18 cellular contexts compared by ENCODE assay signal in the genomic region with DNA sequence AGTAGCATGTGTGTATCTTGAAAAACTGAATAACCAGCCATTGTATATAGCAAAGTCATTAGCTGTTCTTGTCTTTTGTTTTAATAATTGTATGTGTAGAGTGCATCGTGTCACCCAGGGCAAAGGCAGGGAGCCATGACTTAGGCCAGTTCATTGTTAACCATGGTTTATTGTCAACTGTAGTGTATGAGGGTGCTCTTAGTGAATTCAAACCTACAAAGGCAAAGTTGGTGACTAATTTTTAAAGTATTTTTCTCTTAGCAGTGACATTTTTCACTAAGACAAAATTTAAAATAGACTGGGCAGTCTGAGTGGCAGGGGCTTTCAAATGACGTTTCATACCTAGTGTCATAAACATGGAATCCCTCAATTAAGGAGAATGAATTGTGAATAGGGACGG.
"Had no signal": no experiment of that assay in that cellular context is flagged by ENCODE, and none has a peak within 500 bp of the region (broad histone marks: within the 10 kb centered on the region; RNA-seq: fewer than 3 reads in every experiment).

No MANE protein-coding gene starts in this region.

- DNase-seq: KBM-7, MM.1S, MV-4-11, NCI-H1048, NCI-H1436, NCI-H187, NCI-H2029, NCI-H2081 treated with DMSO at 0.1 percent for 48 hours, NCI-H2171, NCI-H226, NCI-H446, NCI-H510A, NCI-H524 treated with DMSO at 0.1 percent for 48 hours, NCI-H69, NCI-H774, PC-3, SHP77 had no signal

- H3K27ac ChIP-seq: RWPE1 had no signal
